Comparison of ENCODE assay signal across 7 cellular contexts in genomic region chr18:34976084-34976483, GRCh38.
A peak's percentile ranks its signal among the peaks of the same experiment; 100 is the strongest.
DNase-seq lines count a peak whose midpoint lies in the region; ATAC-seq and TF ChIP-seq lines count a peak whose summit lies in the region.

No MANE protein-coding gene starts in this region.

- H3K9me2 ChIP-seq in SU-DHL-6 (replicated peaks; ENCODE audit: insufficient read depth, low read length) = no peaks in the 10 kb centered on the region

- ATAC-seq in HG02610 (IDR thresholded peaks at IDR 0.05; ENCODE audit: unreplicated experiment) = no peak

- H3K79me2 ChIP-seq in SU-DHL-6 (ENCODE audit: insufficient read depth, low read length) (no peaks in the 10 kb centered on the region), smooth muscle cell (ENCODE audit: low read depth) (no peaks in the 10 kb centered on the region)

- TF ChIP-seq CTCF in SU-DHL-6 (IDR thresholded peaks at IDR 0.05; ENCODE audit: insufficient read depth, low read length, poor library complexity, severe bottlenecking) (no peak), smooth muscle cell (IDR thresholded peaks at IDR 0.05; ENCODE audit: borderline replicate concordance, insufficient read depth, poor library complexity, severe bottlenecking) (no peak)

- peak overlapping the region; percentile 62 for H3K9ac ChIP-seq in SU-DHL-6 (ENCODE audit: low read length)
- no peak overlapping the region for H3K9ac ChIP-seq in smooth muscle cell (ENCODE audit: low read depth)

- H2AFZ ChIP-seq in SU-DHL-6 (ENCODE audit: low read depth, low read length, severe bottlenecking) (peak overlapping the region; percentile 96), smooth muscle cell (ENCODE audit: low read depth) (no peak overlapping the region)

- no peak overlapping the region for H3K27ac ChIP-seq in SU-DHL-6 (ENCODE audit: low read depth, low read length)
- H3K27ac ChIP-seq in smooth muscle cell (ENCODE audit: low read depth) = no peak overlapping the region

- H3K4me1 ChIP-seq in smooth muscle cell (ENCODE audit: low read depth) = peaks cover 15% of the 10 kb centered on the region

- H3K27me3 ChIP-seq in H7 (ENCODE audit: control insufficient read depth, insufficient read depth, low read length) (peaks cover 56% of the 10 kb centered on the region), SU-DHL-6 (ENCODE audit: low read length) (0 out of 2 replicates have a peak, but pooled peaks cover 2% of the 10 kb centered on the region), smooth muscle cell (ENCODE audit: low read depth) (peaks cover 31% of the 10 kb centered on the region)

- DNase-seq in H7 = no peak
- no peak for DNase-seq in smooth muscle cell (lab: John Stamatoyannopoulos, UW; ENCODE audit: unreplicated experiment)
- DNase-seq in SIG-M5 treated with dmso at 0.1 percent for 504 hours (lab: John Stamatoyannopoulos, UW; ENCODE audit: unreplicated experiment) = no peak
- DNase-seq in SHP77 (lab: John Stamatoyannopoulos, UW) = no peak

- H3K36me3 ChIP-seq in H7 (replicated peaks; ENCODE audit: control insufficient read depth, insufficient read depth, low read length) (no peaks in the 10 kb centered on the region), SU-DHL-6 (ENCODE audit: low read length) (no peaks in the 10 kb centered on the region), smooth muscle cell (ENCODE audit: low read depth) (no peaks in the 10 kb centered on the region)

- 31% methylated on average over 9 of the region's 9 CpGs for WGBS in smooth muscle cell (ENCODE audit: low lambda C conversion rate)

- peaks cover 17% of the 10 kb centered on the region for H3F3A ChIP-seq in SU-DHL-6 (ENCODE audit: insufficient read depth)
- peaks cover 4% of the 10 kb centered on the region for H3F3A ChIP-seq in smooth muscle cell (ENCODE audit: low read depth)

- H3K4me2 ChIP-seq in SU-DHL-6 (ENCODE audit: low read depth, low read length, poor library complexity, severe bottlenecking) (peak overlapping the region; percentile 70), smooth muscle cell (peak overlapping the region; percentile 91)

- H4K20me1 ChIP-seq in SU-DHL-6 (ENCODE audit: low read depth, low read length) (no peaks in the 10 kb centered on the region), smooth muscle cell (ENCODE audit: low read depth) (no peaks in the 10 kb centered on the region)

- H3K9me3 ChIP-seq in SU-DHL-6 (ENCODE audit: insufficient read depth, low read length) (no peaks in the 10 kb centered on the region), smooth muscle cell (replicated peaks; ENCODE audit: low read depth) (no peaks in the 10 kb centered on the region)

- H3K4me3 ChIP-seq in H7 (ENCODE audit: insufficient read depth, low read depth, low read length) (peak overlapping the region; percentile 69; the same call in 1 of the 2 replicates), SU-DHL-6 (ENCODE audit: insufficient read depth, low read length, poor library complexity, severe bottlenecking) (peak overlapping the region; percentile 67), iPS-11a (ENCODE audit: low read depth, low read length) (peak overlapping the region; percentile 79), smooth muscle cell (peak overlapping the region; percentile 75)
